Comparison of ENCODE assay signal across 8 cellular contexts in genomic region chr20:10469599-10469998, GRCh38. TPM values are rescaled to one million over a fixed set of nuclear protein-coding genes. Genes with fewer than 3 reads are reported as not detected.
DNase-seq lines count a peak whose midpoint lies in the region; ATAC-seq and TF ChIP-seq lines count a peak whose summit lies in the region.

No MANE protein-coding gene starts in this region.

- no peak for ATAC-seq in HG02840 (IDR thresholded peaks at IDR 0.05; ENCODE audit: low FRiP score, unreplicated experiment)

- peaks cover 21% of the 10 kb centered on the region for H3K4me1 ChIP-seq in PC-9 (replicated peaks; ENCODE audit: insufficient read depth)

- H3K9me2 ChIP-seq in PC-9 (ENCODE audit: insufficient read depth): no peaks in the 10 kb centered on the region

- H3K27me3 ChIP-seq in HL-60 (ENCODE audit: insufficient read depth, poor library complexity, severe bottlenecking) (no peaks in the 10 kb centered on the region), PC-9 (ENCODE audit: insufficient read depth, low read depth) (no peaks in the 10 kb centered on the region)

- H3K27ac ChIP-seq in HL-60 (replicated peaks) (peak overlapping the region; percentile 77), PC-9 (no peak overlapping the region)

- peaks cover 10% of the 10 kb centered on the region for H3F3A ChIP-seq in PC-9 (ENCODE audit: insufficient read depth, low read depth)

- intact Hi-C loops in PC-9 (cut with micrococcal nuclease; ENCODE audit: unreplicated experiment): no loop called here

- POLR2A ChIA-PET in PC-9 (lab: Charles Lee; ENCODE audit: unreplicated experiment): no interaction called here

- BruUV-seq in PC-9 (replicated peaks; lab: Mats Ljungman, UMichigan): no TSS peak

- DNase-seq in EH (ENCODE audit: low read depth): peak; percentile 87
- peak in 1 of 2 experiments; percentile 78 for DNase-seq in HL-60 (ENCODE audit: low read depth in 1 of 2, low spot score in 1 of 2)
- DNase-seq in NCI-H69 (lab: John Stamatoyannopoulos, UW): peak; percentile 94
- peak; percentile 67 for DNase-seq in brain pericyte (ENCODE audit: low read depth, low spot score)
- peak; percentile 85 for DNase-seq in inferior parietal cortex (ENCODE audit: extremely low spot score)
- DNase-seq in superior temporal gyrus (ENCODE audit: extremely low spot score): peak; percentile 90
- DNase-seq in PC-9: no peak

- H3K4me2 ChIP-seq in PC-9: no peak overlapping the region

- CTCF ChIA-PET in PC-9 (lab: Charles Lee): no interaction called here

- no peak overlapping the region for H2AFZ ChIP-seq in PC-9

- TF ChIP-seq CTCF in HL-60 (IDR thresholded peaks at IDR 0.05; ENCODE audit: insufficient read depth, low read length) (no peak), PC-9 (conservative IDR thresholded peaks at IDR 0.05) (no peak; the same call in 1 of the 2 replicates)

- H4K20me1 ChIP-seq in PC-9 (ENCODE audit: insufficient read depth): no peaks in the 10 kb centered on the region

- no peaks in the 10 kb centered on the region for H3K9me3 ChIP-seq in PC-9 (ENCODE audit: insufficient read depth, low read depth)

- H3K79me2 ChIP-seq in PC-9 (ENCODE audit: low read depth): no peaks in the 10 kb centered on the region

- H3K4me3 ChIP-seq in HL-60 (replicated peaks; ENCODE audit: insufficient read depth, low read length): no peak overlapping the region
- no peak overlapping the region for H3K4me3 ChIP-seq in PC-9

- H3K36me3 ChIP-seq in PC-9 (ENCODE audit: low read depth): no peaks in the 10 kb centered on the region

RNA-seq across cellular contexts. Expression of gene SLX4IP, which starts 34.5 kb away (rescaled TPM):
- total RNA-seq in PC-9 (2021): 8.2 and 13.4 TPM in 2 replicates

RNA-seq across cellular contexts. Expression of gene MKKS, which starts 35.6 kb away (rescaled TPM):
- 10.2 and 15.2 TPM in 2 replicates for total RNA-seq in PC-9 (2021)

Comparison
In these comparisons a context has a peak if more than half of its experiments do, and no peak if none do; other contexts are left out.
1. DNase-seq: peak in EH (single experiment), NCI-H69 (single experiment), brain pericyte (single experiment), inferior parietal cortex (single experiment) and superior temporal gyrus (single experiment); none in PC-9 (0 of 2).